ENCODE assay signal across 20 cellular contexts in genomic region chr12:19577131-19577530, GRCh38.
DNase-seq lines count a peak whose midpoint lies in the region; ATAC-seq, FAIRE-seq and TF ChIP-seq lines count a peak whose summit lies in the region.
"Had no signal": no experiment of that assay in that cellular context is flagged by ENCODE, and none has a peak within 500 bp of the region (broad histone marks: within the 10 kb centered on the region; RNA-seq: fewer than 3 reads in every experiment).

No MANE protein-coding gene starts in this region.

- DNase-seq in GM23338 (ENCODE audit: low spot score) (no peak), chondrocyte (ENCODE audit: low spot score) (no peak), hepatocyte (ENCODE audit: low spot score) (no peak), smooth muscle cell (lab: John Stamatoyannopoulos, UW; ENCODE audit: unreplicated experiment) (no peak), CD1c-positive myeloid dendritic cell (ENCODE audit: extremely low spot score) (no peak), RWPE1 (ENCODE audit: low spot score) (no peak), GM12892 (ENCODE audit: insufficient read length) (no peak)
- DNase-seq in activated effector memory CD4-positive, alpha-beta T cell treated with anti-CD3 and anti-CD28 coated beads, Interleukin-2, amount 50 U/mL, for 16 hours = no peak
- DNase-seq: EL, GM23248, NCI-H1105, NCI-H2029, NCI-H226, NCI-H510A treated with DMSO at 0.1 percent for 48 hours, NCI-H748 treated with DMSO at 0.1 percent for 48 hours, SIG-M5 had no signal

- H3K4me3 Mint-ChIP-seq in GM23338 (no peak overlapping the region), chondrocyte (ENCODE audit: unreplicated experiment) (no peak overlapping the region)

- no peaks in the 10 kb centered on the region for H3K36me3 ChIP-seq in GM23338 (ENCODE audit: insufficient read depth)
- H3K36me3 ChIP-seq in hepatocyte (replicated peaks; ENCODE audit: insufficient read depth, low read depth) = no peaks in the 10 kb centered on the region
- H3K36me3 ChIP-seq in smooth muscle cell (ENCODE audit: low read depth) = no peaks in the 10 kb centered on the region
- H3K36me3 ChIP-seq: HAP-1 had no signal

- no peaks in the 10 kb centered on the region for H3K27me3 ChIP-seq in GM23338 (ENCODE audit: insufficient read depth)
- no peaks in the 10 kb centered on the region for H3K27me3 ChIP-seq in hepatocyte
- H3K27me3 ChIP-seq in smooth muscle cell (ENCODE audit: low read depth) = no peaks in the 10 kb centered on the region

- H3K9me3 ChIP-seq in hepatocyte (ENCODE audit: low read depth) (no peaks in the 10 kb centered on the region), smooth muscle cell (replicated peaks; ENCODE audit: low read depth) (no peaks in the 10 kb centered on the region)
- H3K9me3 ChIP-seq: HAP-1 had no signal

- no peak overlapping the region for H3K27ac Mint-ChIP-seq in GM23338
- peak overlapping the region; percentile 41 for H3K27ac Mint-ChIP-seq in chondrocyte (ENCODE audit: unreplicated experiment)

- TF ChIP-seq CTCF in GM23338 (conservative IDR thresholded peaks at IDR 0.05; ENCODE audit: low read depth in 2 of 2) = no peak
- no peak for TF ChIP-seq CTCF in chondrocyte (IDR thresholded peaks at IDR 0.05)
- TF ChIP-seq CTCF in hepatocyte (IDR thresholded peaks at IDR 0.05; ENCODE audit: poor library complexity) = no peak
- no peak for TF ChIP-seq CTCF in smooth muscle cell (IDR thresholded peaks at IDR 0.05; ENCODE audit: borderline replicate concordance, insufficient read depth, poor library complexity, severe bottlenecking)
- TF ChIP-seq CTCF in RWPE1 (conservative IDR thresholded peaks at IDR 0.05; ENCODE audit: low read depth) = no peak

- H3K4me3 ChIP-seq in GM23338 (no peak overlapping the region), hepatocyte (no peak overlapping the region), smooth muscle cell (no peak overlapping the region)
- H3K4me3 ChIP-seq: GM23248, HAP-1 had no signal

- H3F3A ChIP-seq in GM23338 (replicated peaks; ENCODE audit: low read depth) (no peaks in the 10 kb centered on the region), smooth muscle cell (ENCODE audit: low read depth) (peaks cover 10% of the 10 kb centered on the region)

- H3K9me2 ChIP-seq in GM23338 (ENCODE audit: insufficient read depth) = no peaks in the 10 kb centered on the region
- no peaks in the 10 kb centered on the region for H3K9me2 ChIP-seq in hepatocyte (replicated peaks; ENCODE audit: insufficient read depth)

- H3K4me2 ChIP-seq in GM23338 = peak overlapping the region; percentile 39; the same call in 1 of the 2 replicates
- H3K4me2 ChIP-seq in hepatocyte = peak overlapping the region; percentile 18
- peak overlapping the region; percentile 60 for H3K4me2 ChIP-seq in smooth muscle cell
- H3K4me2 ChIP-seq: KMS-11 had no signal

- H4K20me1 ChIP-seq in GM23338 (replicated peaks; ENCODE audit: insufficient read depth) (no peaks in the 10 kb centered on the region), hepatocyte (ENCODE audit: insufficient read depth, poor library complexity, severe bottlenecking) (no peaks in the 10 kb centered on the region), smooth muscle cell (ENCODE audit: low read depth) (no peaks in the 10 kb centered on the region)

- H2AFZ ChIP-seq in GM23338 = no peak overlapping the region
- no peak overlapping the region for H2AFZ ChIP-seq in hepatocyte
- no peak overlapping the region for H2AFZ ChIP-seq in smooth muscle cell (ENCODE audit: low read depth)
- H2AFZ ChIP-seq: GM23248 had no signal

- FAIRE-seq in GM12892 (lab: Jason Lieb, UNC) = no peak

- TF ChIP-seq POLR2A in GM12892 (IDR thresholded peaks at IDR 0.05; ENCODE audit: low read depth, low read length) = no peak

- H3K27me3 Mint-ChIP-seq in GM23338 (ENCODE audit: insufficient read depth, low read depth, poor library complexity) (peaks cover 3% of the 10 kb centered on the region), chondrocyte (ENCODE audit: low read depth) (no peaks in the 10 kb centered on the region)

- peaks cover 15% of the 10 kb centered on the region for H3K36me3 Mint-ChIP-seq in GM23338 (ENCODE audit: low read depth)
- peaks cover 3% of the 10 kb centered on the region for H3K36me3 Mint-ChIP-seq in chondrocyte (ENCODE audit: low read depth)

- H3K79me2 ChIP-seq in GM23338 (replicated peaks; ENCODE audit: insufficient read depth) (no peaks in the 10 kb centered on the region), hepatocyte (no peaks in the 10 kb centered on the region), smooth muscle cell (ENCODE audit: low read depth) (no peaks in the 10 kb centered on the region)

- no peak for ATAC-seq in GM23338

- H3K9ac ChIP-seq in smooth muscle cell (ENCODE audit: low read depth) = no peak overlapping the region
- H3K9ac ChIP-seq: GM23248, KMS-11 had no signal

- POLR2A ChIA-PET in RWPE1 (lab: Yijun Ruan, JAX; ENCODE audit: low non-redundant PET) = no interaction called here

- peaks cover 15% of the 10 kb centered on the region for H3K9me3 Mint-ChIP-seq in GM23338
- H3K9me3 Mint-ChIP-seq in chondrocyte (ENCODE audit: low read depth) = peaks cover under 1% of the 10 kb centered on the region

- H3K27ac ChIP-seq in GM23338 (ENCODE audit: low read depth) (no peak overlapping the region), hepatocyte (peak overlapping the region; percentile 76), smooth muscle cell (ENCODE audit: low read depth) (peak overlapping the region; percentile 84), RWPE1 (no peak overlapping the region)
- H3K27ac ChIP-seq: C4-2B, GM23248, HL-60, KMS-11 had no signal

- H3K4me1 ChIP-seq in GM23338 (ENCODE audit: insufficient read depth) (peaks cover 11% of the 10 kb centered on the region), hepatocyte (ENCODE audit: insufficient read depth) (peaks cover 35% of the 10 kb centered on the region), smooth muscle cell (ENCODE audit: low read depth) (peaks cover 8% of the 10 kb centered on the region)

- peaks cover 40% of the 10 kb centered on the region for H3K4me1 Mint-ChIP-seq in GM23338
- peaks cover 52% of the 10 kb centered on the region for H3K4me1 Mint-ChIP-seq in chondrocyte (ENCODE audit: low read depth)

- CTCF ChIA-PET in RWPE1 (lab: Yijun Ruan, JAX) = no interaction called here

- WGBS in hepatocyte (ENCODE audit: low lambda C conversion rate, missing lambda C conversion rate) = 72% methylated on average over 1 of the region's 1 CpG
- WGBS in smooth muscle cell (ENCODE audit: low lambda C conversion rate) = 65% methylated on average over 1 of the region's 1 CpG

TF ChIP-seq in GM23338, 12 proteins besides CTCF, POLR2A, EP300 and RAD21 (continues in another document):
- TF ChIP-seq ZNF114 (CRISPR knock-in tag; IDR thresholded peaks at IDR 0.05) = no peak
- TF ChIP-seq ZNF331 (CRISPR knock-in tag; IDR thresholded peaks at IDR 0.05; ENCODE audit: low read depth) = no peak
- no peak for TF ChIP-seq ZNF462 (CRISPR knock-in tag; IDR thresholded peaks at IDR 0.05)

Comparison
In these comparisons a context has a peak if more than half of its experiments do, and no peak if none do; other contexts are left out.
1. H3K27ac ChIP-seq: peak in hepatocyte (single experiment) and smooth muscle cell (single experiment); none in GM23338 (single experiment) and RWPE1 (single experiment).
2. Peak in every context shown above with its lines, with median percentiles within 50 percentile points of each other: H3K4me2 ChIP-seq.